Comparison of ENCODE assay signal across 8 cellular contexts in genomic region chr11:47215366-47215925, GRCh38.
DNase-seq lines count a peak whose midpoint lies in the region; ATAC-seq and TF ChIP-seq lines count a peak whose summit lies in the region.

No MANE protein-coding gene starts in this region.

- TF ChIP-seq POLR2A in erythroblast (IDR thresholded peaks at IDR 0.05; ENCODE audit: low read length), result no peak

- peak overlapping the region; percentile 94 for H3K27ac ChIP-seq in OCI-LY1 (ENCODE audit: low read depth, low read length, poor library complexity, severe bottlenecking)

- H3K36me3 Mint-ChIP-seq in T-helper 1 cell treated with Interleukin-12 subunit alpha and Interleukin-12 subunit beta and Interleukin-4 antibody, amounts not matched to agents 30 μg/mL and 1 μg/mL, for 36 hours (ENCODE audit: low read depth), result peaks cover 35% of the 10 kb centered on the region

- H3K4me3 ChIP-seq in OCI-LY1 (ENCODE audit: low read depth, low read length, poor library complexity, severe bottlenecking), result peak overlapping the region; percentile 74
- H3K4me3 ChIP-seq in endocrine pancreas (ENCODE audit: control insufficient read depth, insufficient read depth, low read length), result peak overlapping the region; percentile 66
- peak overlapping the region; percentile 45 for H3K4me3 ChIP-seq in neuron (ENCODE audit: low read length)

- peak overlapping the region; percentile 99 for H3K27ac Mint-ChIP-seq in T-helper 1 cell treated with Interleukin-12 subunit alpha and Interleukin-12 subunit beta and Interleukin-4 antibody, amounts not matched to agents 30 μg/mL and 1 μg/mL, for 36 hours

- no peak for TF ChIP-seq CTCF in OCI-LY1 (IDR thresholded peaks at IDR 0.05; ENCODE audit: low read length)

- no peaks in the 10 kb centered on the region for H3F3A ChIP-seq in OCI-LY1 (ENCODE audit: insufficient read depth, low read length)

- no peak for ATAC-seq in HG03432 (IDR thresholded peaks at IDR 0.05; ENCODE audit: unreplicated experiment)
- no peak for ATAC-seq in GM21526 (IDR thresholded peaks at IDR 0.05; ENCODE audit: low FRiP score, unreplicated experiment)

- H3K27me3 ChIP-seq in OCI-LY1 (ENCODE audit: insufficient read depth, low read length) (no peaks in the 10 kb centered on the region), endocrine pancreas (ENCODE audit: control insufficient read depth, insufficient read depth, low read length) (no peaks in the 10 kb centered on the region), neuron (ENCODE audit: insufficient read depth, low read length) (no peaks in the 10 kb centered on the region)

- H3K9me3 Mint-ChIP-seq in T-helper 1 cell treated with Interleukin-12 subunit alpha and Interleukin-12 subunit beta and Interleukin-4 antibody, amounts not matched to agents 30 μg/mL and 1 μg/mL, for 36 hours, result no peaks in the 10 kb centered on the region

- H3K9ac ChIP-seq in OCI-LY1 (ENCODE audit: low read length) (peak overlapping the region; percentile 91), endocrine pancreas (ENCODE audit: control insufficient read depth, insufficient read depth, low read length) (peak overlapping the region; percentile 41)

- peaks cover 37% of the 10 kb centered on the region for H3K4me1 Mint-ChIP-seq in T-helper 1 cell treated with Interleukin-12 subunit alpha and Interleukin-12 subunit beta and Interleukin-4 antibody, amounts not matched to agents 30 μg/mL and 1 μg/mL, for 36 hours (ENCODE audit: low read depth)

- no peaks in the 10 kb centered on the region for H3K79me2 ChIP-seq in OCI-LY1 (ENCODE audit: insufficient read depth, low read length)

- DNase-seq in T-helper 1 cell (no peak), erythroblast (lab: John Stamatoyannopoulos, UW) (no peak)

- no peak overlapping the region for H2AFZ ChIP-seq in OCI-LY1 (ENCODE audit: low read length)
- H2AFZ ChIP-seq in neuron (ENCODE audit: low read depth, low read length), result peak overlapping the region; percentile 68

- H3K27me3 Mint-ChIP-seq in T-helper 1 cell treated with Interleukin-12 subunit alpha and Interleukin-12 subunit beta and Interleukin-4 antibody, amounts not matched to agents 30 μg/mL and 1 μg/mL, for 36 hours (ENCODE audit: low read depth), result no peaks in the 10 kb centered on the region

- H3K4me1 ChIP-seq in OCI-LY1 (ENCODE audit: insufficient read depth, low read length, severe bottlenecking) (peaks cover 48% of the 10 kb centered on the region), endocrine pancreas (ENCODE audit: control insufficient read depth, insufficient read depth, low read length) (no peaks in the 10 kb centered on the region), neuron (ENCODE audit: insufficient read depth, low read length) (peaks cover 23% of the 10 kb centered on the region)

- H3K36me3 ChIP-seq in OCI-LY1 (ENCODE audit: insufficient read depth, low read length), result peaks cover 15% of the 10 kb centered on the region
- no peaks in the 10 kb centered on the region for H3K36me3 ChIP-seq in endocrine pancreas (ENCODE audit: control insufficient read depth, insufficient read depth, low read length)
- no peaks in the 10 kb centered on the region for H3K36me3 ChIP-seq in neuron (ENCODE audit: insufficient read depth, low read length)

- no peaks in the 10 kb centered on the region for H3K9me3 ChIP-seq in OCI-LY1 (ENCODE audit: low read length)
- H3K9me3 ChIP-seq in endocrine pancreas (ENCODE audit: control insufficient read depth, low read length), result no peaks in the 10 kb centered on the region
- H3K9me3 ChIP-seq in neuron (ENCODE audit: low read length), result no peaks in the 10 kb centered on the region

- H3K4me3 Mint-ChIP-seq in T-helper 1 cell treated with Interleukin-12 subunit alpha and Interleukin-12 subunit beta and Interleukin-4 antibody, amounts not matched to agents 30 μg/mL and 1 μg/mL, for 36 hours, result peak overlapping the region; percentile 94

- no peaks in the 10 kb centered on the region for H3K9me2 ChIP-seq in OCI-LY1 (ENCODE audit: low read depth, low read length)

- H4K20me1 ChIP-seq in OCI-LY1 (ENCODE audit: insufficient read depth, low read length), result no peaks in the 10 kb centered on the region

- H3K4me2 ChIP-seq in OCI-LY1 (ENCODE audit: low read length), result peak overlapping the region; percentile 86
